32 cellular contexts compared by ENCODE assay signal in the genomic region with DNA sequence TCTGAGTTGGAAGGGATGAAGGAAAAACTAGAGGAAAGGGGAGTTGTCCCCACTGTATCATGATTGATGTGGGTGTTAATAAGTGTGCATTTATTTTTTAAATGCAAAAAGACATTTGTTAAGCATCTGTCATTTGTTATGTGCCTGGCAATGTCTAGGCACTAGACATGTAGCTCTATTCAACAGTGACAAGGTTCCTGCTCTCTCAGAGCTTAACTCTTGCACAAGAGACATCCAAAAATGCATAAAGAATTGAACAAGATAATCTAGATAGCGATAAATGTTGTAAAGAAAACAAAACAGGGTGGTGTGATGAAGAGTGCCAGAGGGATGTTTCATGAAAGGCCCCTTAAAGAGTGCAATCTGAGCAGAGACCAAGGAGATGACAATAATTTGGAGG.
"Had no signal": no experiment of that assay in that cellular context is flagged by ENCODE, and none has a peak within 500 bp of the region (broad histone marks: within the 10 kb centered on the region; RNA-seq: fewer than 3 reads in every experiment).

No MANE protein-coding gene starts in this region.

- H3K27ac ChIP-seq: adrenal gland, body of pancreas, brain microvascular endothelial cell, breast epithelium, VCaP had no signal

- ATAC-seq: activated CD8-positive, alpha-beta T cell treated with anti-CD3 and anti-CD28 coated beads for 36 hours; activated naive CD4-positive, alpha-beta T cell treated with anti-CD3 and anti-CD28 coated beads, Interleukin-2, amount 50 U/mL, for 72 hours; activated T-cell treated with anti-CD3 and anti-CD28 coated beads, Interleukin-2, amount 50 U/mL, for 4 hours; activated T-cell treated with anti-CD3 and anti-CD28 coated beads, Interleukin-2, amount 50 U/mL, for 72 hours; activated T-helper 17 cell treated with anti-CD3 and anti-CD28 coated beads, Interleukin-2, amount 50 U/mL, for 72 hours; body of pancreas had no signal

- H3K4me3 ChIP-seq: adrenal gland, body of pancreas, breast epithelium had no signal

- H3K9me3 ChIP-seq: adrenal gland, body of pancreas, breast epithelium had no signal

- H3K27me3 ChIP-seq: adrenal gland, body of pancreas, brain microvascular endothelial cell, breast epithelium had no signal

- H3K4me1 ChIP-seq: adrenal gland, body of pancreas, breast epithelium had no signal

- H3K36me3 ChIP-seq: adrenal gland, brain microvascular endothelial cell, breast epithelium had no signal

- DNase-seq: activated B cell treated with CpG ODN at 0.5 μM for 24 hours; activated CD4-positive, alpha-beta memory T cell treated with anti-CD3 and anti-CD28 coated beads for 36 hours; activated CD4-positive, alpha-beta T cell treated with anti-CD3 and anti-CD28 coated beads for 4 hours; activated CD4-positive, alpha-beta T cell treated with anti-CD3 and anti-CD28 coated beads, Interleukin-2, amount 10 ng/mL, durations not matched to agents 24 days and 14 days; activated CD4-positive, alpha-beta T cell treated with anti-CD3 and anti-CD28 coated beads, Interleukin-2, amount 50 U/mL, for 1 hour; activated CD4-positive, alpha-beta T cell treated with anti-CD3 and anti-CD28 coated beads, Interleukin-2, amount 50 U/mL, for 4 hours; activated CD4-positive, CD25-positive, alpha-beta regulatory T cell treated with anti-CD3 and anti-CD28 coated beads, Interleukin-2, amount 50 U/mL, for 72 hours; activated CD8-positive, alpha-beta memory T cell treated with anti-CD3 and anti-CD28 coated beads, Interleukin-2, amount 50 U/mL, for 4 hours; activated CD8-positive, alpha-beta T cell treated with anti-CD3 and anti-CD28 coated beads for 36 hours; activated effector memory CD4-positive, alpha-beta T cell treated with anti-CD3 and anti-CD28 coated beads, Interleukin-2, amount 50 U/mL, for 16 hours; activated gamma-delta T cell treated with Interleukin-2 at 50 U/mL for 16 hours; activated naive CD4-positive, alpha-beta T cell; activated naive CD4-positive, alpha-beta T cell treated with anti-CD3 and anti-CD28 coated beads for 36 hours; activated naive CD4-positive, alpha-beta T cell treated with anti-CD3 and anti-CD28 coated beads, Interleukin-2, amount 50 U/mL, for 16 hours; activated naive CD8-positive, alpha-beta T cell treated with anti-CD3 and anti-CD28 coated beads for 36 hours; activated T-cell treated with anti-CD3 and anti-CD28 coated beads for 4 hours; activated T-cell treated with anti-CD3 and anti-CD28 coated beads, Interleukin-2, amount 50 U/mL, for 1 hour; activated T-cell treated with anti-CD3 and anti-CD28 coated beads, Interleukin-2, amount 50 U/mL, for 4 hours; activated T-cell treated with anti-CD3 and anti-CD28 coated beads, Interleukin-2, amount 50 U/mL, for 72 hours; adrenal gland; amniotic stem cell; aorta; body of pancreas; brain microvascular endothelial cell; central memory CD4-positive, alpha-beta T cell; T-helper 1 cell; T-helper 2 cell; T-helper 9 cell had no signal
